In the genomic region with DNA sequence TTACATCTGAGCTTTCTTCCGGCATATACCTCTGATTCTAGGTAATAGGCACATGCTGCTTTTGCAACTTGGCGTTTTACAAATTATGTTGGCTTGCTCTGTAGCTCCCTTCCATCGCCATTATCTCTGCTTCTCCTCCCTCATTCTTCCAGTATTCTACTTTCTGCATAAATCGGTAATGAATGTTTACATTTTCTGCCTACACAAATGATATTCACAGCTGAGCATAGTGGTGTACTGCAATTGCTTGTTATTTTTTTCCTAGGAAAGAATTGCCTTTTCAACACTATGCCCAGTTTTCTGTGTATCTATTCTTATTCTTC, we compare ENCODE assay signal across 1 cellular context.
TF ChIP-seq lines count a peak whose summit lies in the region.

No MANE protein-coding gene starts in this region.

TF ChIP-seq in IMR-90, 13 proteins besides CTCF, POLR2A, EP300 and RAD21 (continued from another document):
- TF ChIP-seq, protein P1, sequence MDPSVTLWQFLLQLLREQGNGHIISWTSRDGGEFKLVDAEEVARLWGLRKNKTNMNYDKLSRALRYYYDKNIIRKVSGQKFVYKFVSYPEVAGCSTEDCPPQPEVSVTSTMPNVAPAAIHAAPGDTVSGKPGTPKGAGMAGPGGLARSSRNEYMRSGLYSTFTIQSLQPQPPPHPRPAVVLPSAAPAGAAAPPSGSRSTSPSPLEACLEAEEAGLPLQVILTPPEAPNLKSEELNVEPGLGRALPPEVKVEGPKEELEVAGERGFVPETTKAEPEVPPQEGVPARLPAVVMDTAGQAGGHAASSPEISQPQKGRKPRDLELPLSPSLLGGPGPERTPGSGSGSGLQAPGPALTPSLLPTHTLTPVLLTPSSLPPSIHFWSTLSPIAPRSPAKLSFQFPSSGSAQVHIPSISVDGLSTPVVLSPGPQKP (IDR thresholded peaks at IDR 0.05; ENCODE audit: borderline replicate concordance, low read depth, low read length) = no peak
- TF ChIP-seq, protein P2, sequence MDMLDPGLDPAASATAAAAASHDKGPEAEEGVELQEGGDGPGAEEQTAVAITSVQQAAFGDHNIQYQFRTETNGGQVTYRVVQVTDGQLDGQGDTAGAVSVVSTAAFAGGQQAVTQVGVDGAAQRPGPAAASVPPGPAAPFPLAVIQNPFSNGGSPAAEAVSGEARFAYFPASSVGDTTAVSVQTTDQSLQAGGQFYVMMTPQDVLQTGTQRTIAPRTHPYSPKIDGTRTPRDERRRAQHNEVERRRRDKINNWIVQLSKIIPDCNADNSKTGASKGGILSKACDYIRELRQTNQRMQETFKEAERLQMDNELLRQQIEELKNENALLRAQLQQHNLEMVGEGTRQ (IDR thresholded peaks at IDR 0.05; ENCODE audit: low read depth, low read length) = no peak
- no peak for TF ChIP-seq RCOR1 (IDR thresholded peaks at IDR 0.05; ENCODE audit: insufficient replicate concordance, low read length)
- TF ChIP-seq FOS (IDR thresholded peaks at IDR 0.05; ENCODE audit: low read depth, low read length) = no peak
- no peak for TF ChIP-seq BHLHE40 (IDR thresholded peaks at IDR 0.05; ENCODE audit: low read depth, low read length)
- TF ChIP-seq CEBPB (IDR thresholded peaks at IDR 0.05; ENCODE audit: low read depth, low read length) = no peak
